1 cellular context compared by ENCODE assay signal in genomic region chr10:21495002-21495685, GRCh38.
TF ChIP-seq lines count a peak whose summit lies in the region.

No MANE protein-coding gene starts in this region.

TF ChIP-seq in H1, 55 proteins besides CTCF, POLR2A, EP300 and RAD21 (continued from another document):
- TF ChIP-seq TEAD4 (IDR thresholded peaks at IDR 0.05; ENCODE audit: low read depth, low read length) (no peak), RBBP5 (IDR thresholded peaks at IDR 0.05; ENCODE audit: borderline replicate concordance, low read depth, low read length) (no peak; the same call in 1 of the 2 replicates), CTBP2 (IDR thresholded peaks at IDR 0.05; ENCODE audit: borderline replicate concordance, insufficient read depth, insufficient read length, low read length) (no peak), SIX5 (IDR thresholded peaks at IDR 0.05; ENCODE audit: low read depth, low read length) (no peak), CREB1 (IDR thresholded peaks at IDR 0.05) (no peak), CHD7 (IDR thresholded peaks at IDR 0.05; ENCODE audit: insufficient replicate concordance, low read length) (no peak), KDM5A (IDR thresholded peaks at IDR 0.05; ENCODE audit: low read length) (no peak), ASH2L (IDR thresholded peaks at IDR 0.05; ENCODE audit: low read length) (peak; percentile 10), RNF2 (IDR thresholded peaks at IDR 0.05; ENCODE audit: borderline replicate concordance, low read depth, low read length, missing control alignments, poor library complexity, severe bottlenecking) (no peak), JUND (IDR thresholded peaks at IDR 0.05; ENCODE audit: low read length) (no peak), YY1 (IDR thresholded peaks at IDR 0.05; ENCODE audit: low read depth, low read length) (no peak), SP1 (IDR thresholded peaks at IDR 0.05; ENCODE audit: low read depth, low read length) (no peak), PHF8 (conservative IDR thresholded peaks at IDR 0.05; ENCODE audit: low read depth, low read length) (0 out of 2 replicates have a peak, but pooled peaks have one; percentile 1), GTF2F1 (IDR thresholded peaks at IDR 0.05; ENCODE audit: borderline replicate concordance, low read depth, low read length) (no peak), CHD1 (IDR thresholded peaks at IDR 0.05; ENCODE audit: low read depth, low read length) (no peak)
- TF ChIP-seq, protein P1, sequence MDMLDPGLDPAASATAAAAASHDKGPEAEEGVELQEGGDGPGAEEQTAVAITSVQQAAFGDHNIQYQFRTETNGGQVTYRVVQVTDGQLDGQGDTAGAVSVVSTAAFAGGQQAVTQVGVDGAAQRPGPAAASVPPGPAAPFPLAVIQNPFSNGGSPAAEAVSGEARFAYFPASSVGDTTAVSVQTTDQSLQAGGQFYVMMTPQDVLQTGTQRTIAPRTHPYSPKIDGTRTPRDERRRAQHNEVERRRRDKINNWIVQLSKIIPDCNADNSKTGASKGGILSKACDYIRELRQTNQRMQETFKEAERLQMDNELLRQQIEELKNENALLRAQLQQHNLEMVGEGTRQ (IDR thresholded peaks at IDR 0.05; ENCODE audit: low read length) = no peak
TF ChIP-seq in H1: peak in this region for 4.
